ENCODE assay signal across 1 cellular context in the genomic region with DNA sequence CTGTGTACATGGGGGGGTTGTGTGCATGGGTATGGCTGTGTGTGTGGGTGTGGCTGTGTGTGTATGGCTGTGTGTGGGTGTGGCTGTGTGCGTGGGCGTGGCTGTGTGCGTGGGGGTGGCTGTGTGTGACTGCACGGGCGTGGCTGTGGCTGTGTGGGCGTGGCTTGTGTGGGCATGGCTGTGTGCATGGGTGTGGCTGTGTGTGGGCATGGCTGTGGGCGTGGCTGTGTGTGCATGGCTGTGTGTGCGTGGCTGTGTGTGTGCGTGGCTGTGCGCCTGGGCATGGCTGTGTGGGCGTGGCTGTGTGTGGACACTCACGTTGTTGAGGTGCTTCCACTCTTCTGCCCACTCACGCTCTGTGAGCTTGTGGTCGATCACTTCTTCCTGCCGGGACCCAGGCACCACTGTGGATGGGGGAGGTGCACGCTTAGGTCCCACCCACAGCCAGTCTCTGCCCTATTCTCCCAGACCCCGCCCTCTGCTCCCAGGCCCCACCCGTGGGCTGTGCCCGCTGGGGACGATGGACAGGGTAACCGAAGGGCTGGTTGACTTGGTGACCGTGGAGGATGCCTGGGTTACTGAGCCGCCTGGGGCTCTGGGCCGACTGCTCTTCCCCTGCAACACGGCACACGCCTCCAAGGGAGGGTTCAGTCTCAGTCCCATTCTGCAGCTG.
TF ChIP-seq lines count a peak whose summit lies in the region.

No MANE protein-coding gene starts in this region.

TF ChIP-seq in HCT116, 20 proteins besides CTCF, POLR2A, EP300 and RAD21 (continued from another document):
- TF ChIP-seq, protein P1, sequence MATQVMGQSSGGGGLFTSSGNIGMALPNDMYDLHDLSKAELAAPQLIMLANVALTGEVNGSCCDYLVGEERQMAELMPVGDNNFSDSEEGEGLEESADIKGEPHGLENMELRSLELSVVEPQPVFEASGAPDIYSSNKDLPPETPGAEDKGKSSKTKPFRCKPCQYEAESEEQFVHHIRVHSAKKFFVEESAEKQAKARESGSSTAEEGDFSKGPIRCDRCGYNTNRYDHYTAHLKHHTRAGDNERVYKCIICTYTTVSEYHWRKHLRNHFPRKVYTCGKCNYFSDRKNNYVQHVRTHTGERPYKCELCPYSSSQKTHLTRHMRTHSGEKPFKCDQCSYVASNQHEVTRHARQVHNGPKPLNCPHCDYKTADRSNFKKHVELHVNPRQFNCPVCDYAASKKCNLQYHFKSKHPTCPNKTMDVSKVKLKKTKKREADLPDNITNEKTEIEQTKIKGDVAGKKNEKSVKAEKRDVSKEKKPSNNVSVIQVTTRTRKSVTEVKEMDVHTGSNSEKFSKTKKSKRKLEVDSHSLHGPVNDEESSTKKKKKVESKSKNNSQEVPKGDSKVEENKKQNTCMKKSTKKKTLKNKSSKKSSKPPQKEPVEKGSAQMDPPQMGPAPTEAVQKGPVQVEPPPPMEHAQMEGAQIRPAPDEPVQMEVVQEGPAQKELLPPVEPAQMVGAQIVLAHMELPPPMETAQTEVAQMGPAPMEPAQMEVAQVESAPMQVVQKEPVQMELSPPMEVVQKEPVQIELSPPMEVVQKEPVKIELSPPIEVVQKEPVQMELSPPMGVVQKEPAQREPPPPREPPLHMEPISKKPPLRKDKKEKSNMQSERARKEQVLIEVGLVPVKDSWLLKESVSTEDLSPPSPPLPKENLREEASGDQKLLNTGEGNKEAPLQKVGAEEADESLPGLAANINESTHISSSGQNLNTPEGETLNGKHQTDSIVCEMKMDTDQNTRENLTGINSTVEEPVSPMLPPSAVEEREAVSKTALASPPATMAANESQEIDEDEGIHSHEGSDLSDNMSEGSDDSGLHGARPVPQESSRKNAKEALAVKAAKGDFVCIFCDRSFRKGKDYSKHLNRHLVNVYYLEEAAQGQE (IDR thresholded peaks at IDR 0.05; ENCODE audit: low read depth), result no peak
- TF ChIP-seq ELF1 (IDR thresholded peaks at IDR 0.05; ENCODE audit: borderline replicate concordance, low read depth) (no peak), SP1 (IDR thresholded peaks at IDR 0.05; ENCODE audit: low read depth) (no peak), SRF (IDR thresholded peaks at IDR 0.05; ENCODE audit: low read depth) (no peak), YY1 (IDR thresholded peaks at IDR 0.05; ENCODE audit: extremely low read depth, insufficient replicate concordance, low read depth, low read length) (no peak)
